13 cellular contexts compared by ENCODE assay signal in genomic region chr17:18500281-18500680, GRCh38. TPM values are rescaled to one million over a fixed set of nuclear protein-coding genes. Genes with fewer than 3 reads are reported as not detected.
"Had no signal": no experiment of that assay in that cellular context is flagged by ENCODE, and none has a peak within 500 bp of the region (broad histone marks: within the 10 kb centered on the region; RNA-seq: fewer than 3 reads in every experiment).

No MANE protein-coding gene starts in this region.

RNA-seq across cellular contexts. Expression of gene LGALS9C, which starts 23.7 kb away (rescaled TPM):
- total RNA-seq: activated B cell treated with CpG ODN at 0.5 μM for 24 hours; activated CD4-positive, alpha-beta T cell treated with anti-CD3 and anti-CD28 coated beads, Interleukin-2, amount 10 ng/mL, durations not matched to agents 24 days and 14 days; activated CD8-positive, alpha-beta memory T cell treated with anti-CD3 and anti-CD28 coated beads for 36 hours; activated CD8-positive, alpha-beta T cell treated with anti-CD3 and anti-CD28 coated beads for 36 hours; activated naive CD4-positive, alpha-beta T cell treated with anti-CD3 and anti-CD28 coated beads, Interleukin-2, amount 50 U/mL, for 72 hours; activated T-cell treated with anti-CD3 and anti-CD28 coated beads, Interleukin-2, amount 50 U/mL, for 72 hours; activated T-helper 1 cell treated with anti-CD3 and anti-CD28 coated beads, Interleukin-12 subunit alpha, Interleukin-12 subunit beta, Interleukin-2, Interleukin-4 antibody, amounts not matched to agents 30 ng/mL and 10 ng/mL and 1 ng/mL, durations not matched to agents 14 hours and 24 hours and 36 hours; aorta; astrocyte; body of pancreas; cardiac muscle cell; chondrocyte; T-helper 17 cell had no signal
- polyA plus RNA-seq: cardiac muscle cell had no signal
